1 cellular context compared by ENCODE assay signal in the genomic region with DNA sequence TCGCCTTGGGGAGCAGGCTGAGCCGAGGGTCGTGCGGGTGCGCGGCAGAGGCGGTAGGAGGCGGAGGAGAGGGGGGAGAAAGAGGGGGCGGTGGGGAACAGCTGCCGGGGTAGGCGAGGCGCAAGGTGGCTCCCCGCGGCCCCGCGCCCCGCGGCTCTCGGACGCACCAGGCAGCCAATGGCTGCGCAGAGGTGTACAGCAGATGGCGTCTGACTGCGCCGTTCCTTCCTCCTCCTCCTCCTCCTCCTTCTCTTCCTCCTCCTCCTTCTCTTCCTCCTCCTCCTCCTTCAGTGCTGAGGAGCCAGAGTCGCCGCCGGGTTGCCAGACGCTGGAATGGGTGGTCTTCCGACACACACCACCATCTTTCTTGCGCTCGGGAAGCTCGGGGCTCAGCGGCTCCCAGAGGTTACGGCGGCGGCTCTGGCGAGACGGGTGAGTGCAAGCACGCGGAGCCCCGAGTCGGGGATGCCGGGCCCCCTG.
TF ChIP-seq lines count a peak whose summit lies in the region.

A gene with protein sequence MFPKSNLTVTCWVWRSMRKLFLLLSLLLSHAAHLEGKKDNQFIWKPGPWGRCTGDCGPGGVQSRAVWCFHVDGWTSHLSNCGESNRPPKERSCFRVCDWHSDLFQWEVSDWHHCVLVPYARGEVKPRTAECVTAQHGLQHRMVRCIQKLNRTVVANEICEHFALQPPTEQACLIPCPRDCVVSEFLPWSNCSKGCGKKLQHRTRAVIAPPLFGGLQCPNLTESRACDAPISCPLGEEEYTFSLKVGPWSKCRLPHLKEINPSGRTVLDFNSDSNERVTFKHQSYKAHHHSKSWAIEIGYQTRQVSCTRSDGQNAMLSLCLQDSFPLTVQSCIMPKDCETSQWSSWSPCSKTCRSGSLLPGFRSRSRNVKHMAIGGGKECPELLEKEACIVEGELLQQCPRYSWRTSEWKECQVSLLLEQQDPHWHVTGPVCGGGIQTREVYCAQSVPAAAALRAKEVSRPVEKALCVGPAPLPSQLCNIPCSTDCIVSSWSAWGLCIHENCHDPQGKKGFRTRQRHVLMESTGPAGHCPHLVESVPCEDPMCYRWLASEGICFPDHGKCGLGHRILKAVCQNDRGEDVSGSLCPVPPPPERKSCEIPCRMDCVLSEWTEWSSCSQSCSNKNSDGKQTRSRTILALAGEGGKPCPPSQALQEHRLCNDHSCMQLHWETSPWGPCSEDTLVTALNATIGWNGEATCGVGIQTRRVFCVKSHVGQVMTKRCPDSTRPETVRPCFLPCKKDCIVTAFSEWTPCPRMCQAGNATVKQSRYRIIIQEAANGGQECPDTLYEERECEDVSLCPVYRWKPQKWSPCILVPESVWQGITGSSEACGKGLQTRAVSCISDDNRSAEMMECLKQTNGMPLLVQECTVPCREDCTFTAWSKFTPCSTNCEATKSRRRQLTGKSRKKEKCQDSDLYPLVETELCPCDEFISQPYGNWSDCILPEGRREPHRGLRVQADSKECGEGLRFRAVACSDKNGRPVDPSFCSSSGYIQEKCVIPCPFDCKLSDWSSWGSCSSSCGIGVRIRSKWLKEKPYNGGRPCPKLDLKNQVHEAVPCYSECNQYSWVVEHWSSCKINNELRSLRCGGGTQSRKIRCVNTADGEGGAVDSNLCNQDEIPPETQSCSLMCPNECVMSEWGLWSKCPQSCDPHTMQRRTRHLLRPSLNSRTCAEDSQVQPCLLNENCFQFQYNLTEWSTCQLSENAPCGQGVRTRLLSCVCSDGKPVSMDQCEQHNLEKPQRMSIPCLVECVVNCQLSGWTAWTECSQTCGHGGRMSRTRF (N-terminal part only) (plus strand): TSS at position 290 of the 480 bp plus-strand sequence. CDS start 116,634 bp downstream, outside the sequence.

TF ChIP-seq in GM12878, 131 proteins besides CTCF, POLR2A, EP300 and RAD21 (continued from another document):
- TF ChIP-seq GABPA (IDR thresholded peaks at IDR 0.05; ENCODE audit: low read depth), result no peak
- TF ChIP-seq TCF3 (IDR thresholded peaks at IDR 0.05; ENCODE audit: borderline replicate concordance, insufficient read depth, low read depth, low read length), result no peak
- no peak for TF ChIP-seq TARDBP (IDR thresholded peaks at IDR 0.05; ENCODE audit: borderline replicate concordance)
